In the genomic region with DNA sequence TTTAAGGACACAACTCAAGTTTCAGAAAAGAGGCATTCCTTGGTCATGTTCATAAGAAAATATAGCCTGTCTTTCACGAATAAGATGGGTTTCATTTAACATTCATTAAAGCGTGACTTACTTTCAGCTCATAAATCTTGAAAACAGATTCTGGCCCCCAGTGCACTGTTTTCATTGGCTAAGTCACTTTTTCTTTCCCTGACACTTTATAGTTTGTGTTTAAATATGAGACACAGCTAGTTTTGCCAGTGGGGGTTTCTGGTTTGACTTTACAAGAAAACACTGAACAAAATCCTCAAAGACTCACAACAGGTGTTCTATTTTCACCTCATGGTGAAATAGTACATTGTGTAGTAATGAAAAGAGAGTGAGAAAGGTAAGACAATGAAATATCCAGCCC, we compare ENCODE assay signal across 19 cellular contexts.
A peak's percentile ranks its signal among the peaks of the same experiment; 100 is the strongest.
DNase-seq lines count a peak whose midpoint lies in the region; ATAC-seq and TF ChIP-seq lines count a peak whose summit lies in the region.
"Had no signal": no experiment of that assay in that cellular context is flagged by ENCODE, and none has a peak within 500 bp of the region (broad histone marks: within the 10 kb centered on the region; RNA-seq: fewer than 3 reads in every experiment).

No MANE protein-coding gene starts in this region.

- H3K9me3 ChIP-seq in mammary epithelial cell (replicated peaks; ENCODE audit: insufficient read depth, low read length) = no peaks in the 10 kb centered on the region
- no peaks in the 10 kb centered on the region for H3K9me3 ChIP-seq in PC-3 (ENCODE audit: low read length)
- no peaks in the 10 kb centered on the region for H3K9me3 ChIP-seq in neutrophil
- H3K9me3 ChIP-seq: SJSA1 had no signal

- H3K4me1 Mint-ChIP-seq in MCF 10A (ENCODE audit: insufficient read depth, unreplicated experiment) = peaks cover 15% of the 10 kb centered on the region

- POLR2A ChIA-PET in MCF 10A (lab: Yijun Ruan, JAX) = interaction anchor here (0.6 to 1.0 kb wide), 3 partner anchors 12 to 64 kb away, joined by 3 read pairs; no protein-coding TSS in a partner anchor
- POLR2A ChIA-PET in PC-3 (lab: Charles Lee; ENCODE audit: unreplicated experiment) = no interaction called here

- H3K36me3 ChIP-seq in mammary epithelial cell (ENCODE audit: insufficient read depth, low read length) (no peaks in the 10 kb centered on the region), PC-3 (ENCODE audit: low read depth, low read length) (no peaks in the 10 kb centered on the region), neutrophil (no peaks in the 10 kb centered on the region)
- H3K36me3 ChIP-seq: SJSA1 had no signal

- no peaks in the 10 kb centered on the region for H3K79me2 ChIP-seq in mammary epithelial cell (ENCODE audit: insufficient read depth, low read length)
- H3K79me2 ChIP-seq in PC-3 (ENCODE audit: low read length) = no peaks in the 10 kb centered on the region

- DNase-seq in mammary epithelial cell (no peak), MCF 10A (ENCODE audit: unreplicated experiment) (no peak), PC-3 (no peak), SW480 (ENCODE audit: low spot score) (no peak)
- no peak for DNase-seq in stimulated activated CD4-positive, alpha-beta T cell treated with anti-CD3 and anti-CD28 coated beads, Interleukin-12 subunit alpha, Interleukin-12 subunit beta, amount 100 ng/mL, for 4 hours
- DNase-seq in stimulated activated CD4-positive, alpha-beta T cell treated with anti-CD3 and anti-CD28 coated beads, Interleukin-15, amount 100 ng/mL, for 24 hours = no peak
- DNase-seq: H7, KBM-7, NCI-H1092, NCI-H1436, NCI-H187, NCI-H2171 treated with DMSO at 0.1 percent for 48 hours, NCI-H345, NCI-H510A treated with DMSO at 0.1 percent for 48 hours, PC-9, Right ventricle myocardium superior, RPMI8226 had no signal

- no peaks in the 10 kb centered on the region for H4K20me1 ChIP-seq in mammary epithelial cell (ENCODE audit: insufficient read depth, low read length)
- no peaks in the 10 kb centered on the region for H4K20me1 ChIP-seq in PC-3 (ENCODE audit: low read length)

- H3K4me1 ChIP-seq in mammary epithelial cell (ENCODE audit: insufficient read depth, low read length) (peaks cover 8% of the 10 kb centered on the region), PC-3 (ENCODE audit: insufficient read depth, low read length) (no peaks in the 10 kb centered on the region), neutrophil (ENCODE audit: control insufficient read depth in 1 of 2, insufficient read depth in 1 of 2, low read depth in 1 of 2, low read length in 1 of 2) (peaks cover 72% of the 10 kb centered on the region in 2 experiments)
- H3K4me1 ChIP-seq: SJSA1 had no signal

- BruUV-seq in mammary epithelial cell (replicated peaks; lab: Mats Ljungman, UMichigan) = no TSS peak
- no TSS peak for BruUV-seq in MCF 10A (replicated peaks; lab: Mats Ljungman, UMichigan)
- no TSS peak for BruUV-seq in PC-3 (replicated peaks; lab: Mats Ljungman, UMichigan)

- dilution Hi-C loops in mammary epithelial cell (cut with HindIII; ENCODE audit: low sequenced_read_pairs) = no loop called here

- H3K27me3 ChIP-seq in mammary epithelial cell (ENCODE audit: insufficient read depth, low read length) (no peaks in the 10 kb centered on the region), PC-3 (ENCODE audit: low read length) (no peaks in the 10 kb centered on the region), neutrophil (no peaks in the 10 kb centered on the region)
- H3K27me3 ChIP-seq: SJSA1 had no signal

- CTCF ChIA-PET in mammary epithelial cell (lab: Charles Lee; ENCODE audit: low non-redundant PET) = no interaction called here
- CTCF ChIA-PET in MCF 10A (lab: Yijun Ruan, JAX) = no interaction called here
- CTCF ChIA-PET in PC-3 (lab: Charles Lee) = no interaction called here

- in situ Hi-C loops in mammary epithelial cell (cut with MboI; ENCODE audit: low sequenced_read_pairs in 2 of 2) = no loop called here

- H3K4me3 Mint-ChIP-seq in MCF 10A (ENCODE audit: unreplicated experiment) = no peak overlapping the region

- no peaks in the 10 kb centered on the region for H3F3A ChIP-seq in PC-3 (ENCODE audit: low read length, unreplicated experiment)

- intact Hi-C loops in mammary epithelial cell (cut with micrococcal nuclease) (no loop called here), MCF 10A (cut with micrococcal nuclease) (no loop called here), PC-3 (cut with micrococcal nuclease) (no loop called here)

- no peaks in the 10 kb centered on the region for H3K9me3 Mint-ChIP-seq in MCF 10A (ENCODE audit: unreplicated experiment)

- no peak overlapping the region for H3K27ac ChIP-seq in mammary epithelial cell (ENCODE audit: insufficient read depth, low read depth, low read length)
- H3K27ac ChIP-seq in PC-3 (ENCODE audit: low read length) = no peak overlapping the region
- peak overlapping the region; percentile 70 for H3K27ac ChIP-seq in neutrophil
- H3K27ac ChIP-seq: PC-9, SJSA1 had no signal

- 86% methylated on average over 2 of the region's 2 CpGs for WGBS in mammary epithelial cell (ENCODE audit: low coverage, missing lambda C conversion rate)

- TF ChIP-seq CTCF in mammary epithelial cell (conservative IDR thresholded peaks at IDR 0.05 in 1 of 2, IDR thresholded peaks at IDR 0.05 in 1 of 2; ENCODE audit: extremely low read depth in 1 of 2, insufficient read depth in 1 of 2, low read depth in 1 of 2, low read length in 2 of 2) (no peak), MCF 10A (IDR thresholded peaks at IDR 0.05; ENCODE audit: unreplicated experiment) (no peak), PC-3 (conservative IDR thresholded peaks at IDR 0.05; ENCODE audit: low read depth, low read length) (no peak), neutrophil (IDR thresholded peaks at IDR 0.05) (no peak)

- no peak for ATAC-seq in PC-3

- H3K27ac Mint-ChIP-seq in MCF 10A (ENCODE audit: low read depth, unreplicated experiment) = no peak overlapping the region

- peak overlapping the region; percentile 6 for H2AFZ ChIP-seq in mammary epithelial cell (ENCODE audit: low read depth, low read length)
- peak overlapping the region; percentile 7; the same call in 1 of the 2 replicates for H2AFZ ChIP-seq in PC-3 (ENCODE audit: low read length)
- H2AFZ ChIP-seq: PC-9 had no signal

- H3K27me3 Mint-ChIP-seq in MCF 10A (ENCODE audit: insufficient read depth, unreplicated experiment) = no peaks in the 10 kb centered on the region

- H3K36me3 Mint-ChIP-seq in MCF 10A (ENCODE audit: insufficient read depth, unreplicated experiment) = no peaks in the 10 kb centered on the region

- H3K9ac ChIP-seq in mammary epithelial cell (ENCODE audit: insufficient read depth, low read length) (no peak overlapping the region), PC-3 (ENCODE audit: low read length) (no peak overlapping the region)

- H3K4me3 ChIP-seq in mammary epithelial cell (replicated peaks in 1 of 3; ENCODE audit: insufficient read depth in 1 of 3, low read depth in 2 of 3, low read length in 3 of 3) (no peak overlapping the region), PC-3 (ENCODE audit: low read length) (no peak overlapping the region), neutrophil (ENCODE audit: low read depth in 1 of 2, low read length in 1 of 2) (no peak overlapping the region)
- H3K4me3 ChIP-seq: PC-9, SJSA1 had no signal

- H3K9me2 ChIP-seq in PC-3 (replicated peaks; ENCODE audit: low read length) = no peaks in the 10 kb centered on the region

- H3K4me2 ChIP-seq in mammary epithelial cell (ENCODE audit: insufficient read depth, low read depth, low read length) (no peak overlapping the region), PC-3 (ENCODE audit: low read length) (no peak overlapping the region)
- H3K4me2 ChIP-seq: PC-9 had no signal
